27 cellular contexts compared by ENCODE assay signal in the genomic region with DNA sequence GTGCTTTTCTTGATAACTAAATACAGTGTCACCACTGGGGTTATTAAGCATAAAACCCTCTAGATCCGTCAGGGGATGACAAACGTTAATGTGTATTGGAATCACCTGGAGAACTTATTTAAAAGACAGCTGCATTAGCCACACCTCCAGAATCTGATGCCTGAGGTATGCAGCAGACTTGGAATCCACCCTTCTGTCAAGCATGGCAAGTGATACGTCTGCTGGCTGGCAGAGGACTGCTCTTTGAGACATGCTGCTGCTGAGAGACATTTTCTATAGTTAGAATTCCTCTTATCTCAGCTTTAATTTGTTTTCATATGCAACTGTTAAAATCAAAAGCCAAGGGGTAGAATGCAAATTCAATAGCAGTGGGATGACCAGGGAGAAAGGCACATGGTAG.
DNase-seq lines count a peak whose midpoint lies in the region; ATAC-seq and TF ChIP-seq lines count a peak whose summit lies in the region.
"Had no signal": no experiment of that assay in that cellular context is flagged by ENCODE, and none has a peak within 500 bp of the region (broad histone marks: within the 10 kb centered on the region; RNA-seq: fewer than 3 reads in every experiment).

No MANE protein-coding gene starts in this region.

- peaks cover 28% of the 10 kb centered on the region for H3K4me1 Mint-ChIP-seq in neural progenitor cell
- H3K4me1 Mint-ChIP-seq in stimulated activated memory B cell treated with anti-CD40 and anti-IgM and Interleukin-4, amounts not matched to agents 10 μg/mL and 1 μg/mL and 100 μg/mL, for 72 hours = peaks cover 13% of the 10 kb centered on the region
- H3K4me1 Mint-ChIP-seq: T-cell had no signal

- no peak overlapping the region for H3K27ac Mint-ChIP-seq in neural progenitor cell
- no peak overlapping the region for H3K27ac Mint-ChIP-seq in stimulated activated memory B cell treated with anti-CD40 and anti-IgM and Interleukin-4, amounts not matched to agents 10 μg/mL and 1 μg/mL and 100 μg/mL, for 72 hours
- H3K27ac Mint-ChIP-seq: activated naive CD4-positive, alpha-beta T cell treated with anti-CD3 and anti-CD28 coated beads for 36 hours; CD4-positive, alpha-beta T cell; IgD-negative memory B cell; nephron; T-cell had no signal

- no peak overlapping the region for H3K9ac ChIP-seq in neural progenitor cell
- H3K9ac ChIP-seq: parathyroid adenoma had no signal

- TF ChIP-seq POLR2A in erythroblast (IDR thresholded peaks at IDR 0.05; ENCODE audit: low read length) = no peak

- H3K4me3 ChIP-seq in neural progenitor cell = no peak overlapping the region
- H3K4me3 ChIP-seq: A549, lower lobe of right lung, mucosa of descending colon, Peyer's patch, right atrium auricular region, SJCRH30 had no signal

- peak; percentile 50 to 66 for DNase-seq in NCI-H524 (lab: John Stamatoyannopoulos, UW)
- DNase-seq in NCI-H524 treated with DMSO at 0.1 percent for 48 hours (lab: John Stamatoyannopoulos, UW) = no peak
- peak; percentile 46 for DNase-seq in NCI-H2171 treated with DMSO at 0.1 percent for 48 hours (lab: John Stamatoyannopoulos, UW)
- DNase-seq in iPS DF 19.7 (ENCODE audit: low read depth, low spot score) = peak; percentile 15
- DNase-seq in neural progenitor cell (ENCODE audit: low spot score) = peak; percentile 27
- no peak for DNase-seq in erythroblast (lab: John Stamatoyannopoulos, UW)
- DNase-seq: activated CD4-positive, alpha-beta T cell treated with anti-CD3 and anti-CD28 coated beads, Interleukin-2, amount 50 U/mL, for 48 hours; activated naive CD4-positive, alpha-beta T cell treated with anti-CD3 and anti-CD28 coated beads for 36 hours; AML-193; CD4-positive, alpha-beta T cell; effector CD4-positive, alpha-beta T cell; GOT3; lower lobe of right lung; mucosa of descending colon; NCI-H2029 treated with DMSO at 0.1 percent for 48 hours; Peyer's patch; SJCRH30; stimulated activated CD4-positive, alpha-beta T cell treated with anti-CD3 and anti-CD28 coated beads, Interleukin-4, amount 100 ng/mL, for 1 hour; T-cell; trophoblast cell had no signal

- H3F3A ChIP-seq in neural progenitor cell (ENCODE audit: low read depth) = no peaks in the 10 kb centered on the region

- peaks cover 9% of the 10 kb centered on the region for H3K4me1 ChIP-seq in neural progenitor cell
- H3K4me1 ChIP-seq: A549, lower lobe of right lung, parathyroid adenoma, Peyer's patch, right atrium auricular region, SJCRH30 had no signal

- no peaks in the 10 kb centered on the region for H3K9me3 ChIP-seq in neural progenitor cell (ENCODE audit: low read depth)
- H3K9me3 ChIP-seq: A549, lower lobe of right lung, mucosa of descending colon, right atrium auricular region, SJCRH30 had no signal

- H3K27me3 ChIP-seq in neural progenitor cell = no peaks in the 10 kb centered on the region
- H3K27me3 ChIP-seq: Peyer's patch, right atrium auricular region, SJCRH30 had no signal

- no peaks in the 10 kb centered on the region for H3K9me3 Mint-ChIP-seq in neural progenitor cell
- H3K9me3 Mint-ChIP-seq in stimulated activated memory B cell treated with anti-CD40 and anti-IgM and Interleukin-4, amounts not matched to agents 10 μg/mL and 1 μg/mL and 100 μg/mL, for 72 hours = no peaks in the 10 kb centered on the region
- H3K9me3 Mint-ChIP-seq: activated naive CD4-positive, alpha-beta T cell treated with anti-CD3 and anti-CD28 coated beads for 36 hours; CD4-positive, alpha-beta T cell; nephron; T-cell had no signal

- H4K20me1 ChIP-seq in neural progenitor cell (ENCODE audit: low read depth) = no peaks in the 10 kb centered on the region

- ATAC-seq in stimulated activated memory B cell treated with anti-CD40 and anti-IgM and Interleukin-4, amounts not matched to agents 10 μg/mL and 1 μg/mL and 100 μg/mL, for 72 hours = no peak
- ATAC-seq in GM19452 (IDR thresholded peaks at IDR 0.05; ENCODE audit: unreplicated experiment) = no peak
- ATAC-seq: A549, lower lobe of right lung, mucosa of descending colon, T-cell had no signal

- H3K4me3 Mint-ChIP-seq in neural progenitor cell = no peak overlapping the region
- no peak overlapping the region for H3K4me3 Mint-ChIP-seq in stimulated activated memory B cell treated with anti-CD40 and anti-IgM and Interleukin-4, amounts not matched to agents 10 μg/mL and 1 μg/mL and 100 μg/mL, for 72 hours
- H3K4me3 Mint-ChIP-seq: activated naive CD4-positive, alpha-beta T cell treated with anti-CD3 and anti-CD28 coated beads for 36 hours; CD4-positive, alpha-beta T cell; IgD-negative memory B cell; nephron; T-cell had no signal

- no peak for TF ChIP-seq CTCF in neural progenitor cell (IDR thresholded peaks at IDR 0.05)

- H3K36me3 ChIP-seq in neural progenitor cell = no peaks in the 10 kb centered on the region
- H3K36me3 ChIP-seq: lower lobe of right lung, Peyer's patch, right atrium auricular region, SJCRH30 had no signal

- H3K27me3 Mint-ChIP-seq in neural progenitor cell (ENCODE audit: insufficient read depth, low read depth) = peaks cover 4% of the 10 kb centered on the region
- no peaks in the 10 kb centered on the region for H3K27me3 Mint-ChIP-seq in stimulated activated memory B cell treated with anti-CD40 and anti-IgM and Interleukin-4, amounts not matched to agents 10 μg/mL and 1 μg/mL and 100 μg/mL, for 72 hours
- H3K27me3 Mint-ChIP-seq: CD4-positive, alpha-beta T cell; IgD-negative memory B cell; T-cell had no signal

- H3K36me3 Mint-ChIP-seq in neural progenitor cell = no peaks in the 10 kb centered on the region
- H3K36me3 Mint-ChIP-seq in stimulated activated memory B cell treated with anti-CD40 and anti-IgM and Interleukin-4, amounts not matched to agents 10 μg/mL and 1 μg/mL and 100 μg/mL, for 72 hours = peaks cover 23% of the 10 kb centered on the region

- no peak overlapping the region for H3K27ac ChIP-seq in neural progenitor cell
- H3K27ac ChIP-seq: A549, lower lobe of right lung, parathyroid adenoma, Peyer's patch, right atrium auricular region, SJCRH30 had no signal

- peak overlapping the region; percentile 7 for H3K4me2 ChIP-seq in neural progenitor cell
- H3K4me2 ChIP-seq: A549 had no signal

- H3K79me2 ChIP-seq in neural progenitor cell (ENCODE audit: low read depth) = no peaks in the 10 kb centered on the region
- H3K79me2 ChIP-seq: parathyroid adenoma had no signal

- H2AFZ ChIP-seq in neural progenitor cell (replicated peaks) = no peak overlapping the region
- H2AFZ ChIP-seq: parathyroid adenoma had no signal

Comparison
In these comparisons a context has a peak if more than half of its experiments do, and no peak if none do; other contexts are left out.
1. DNase-seq: peak in NCI-H524 (2 of 2), NCI-H2171 treated with DMSO at 0.1 percent for 48 hours (single experiment), iPS DF 19.7 (single experiment) and neural progenitor cell (single experiment); none in NCI-H524 treated with DMSO at 0.1 percent for 48 hours (single experiment) and erythroblast (0 of 2).